12 cellular contexts compared by ENCODE assay signal in genomic region chr1:154222518-154222917, GRCh38. TPM values are rescaled to one million over a fixed set of nuclear protein-coding genes. Genes with fewer than 3 reads are reported as not detected.
DNase-seq lines count a peak whose midpoint lies in the region; ATAC-seq, FAIRE-seq and TF ChIP-seq lines count a peak whose summit lies in the region.
"Had no signal": no experiment of that assay in that cellular context is flagged by ENCODE, and none has a peak within 500 bp of the region (broad histone marks: within the 10 kb centered on the region; RNA-seq: fewer than 3 reads in every experiment).

No MANE protein-coding gene starts in this region.

- H3K4me3 ChIP-seq in iPS-18a (ENCODE audit: low read length) (peak overlapping the region; percentile 82), thyroid gland (replicated peaks in 1 of 3) (no peak overlapping the region)

- no peaks in the 10 kb centered on the region for H3K27me3 Mint-ChIP-seq in activated naive CD4-positive, alpha-beta T cell treated with anti-CD3 and anti-CD28 coated beads for 36 hours (ENCODE audit: low read depth)
- H3K27me3 Mint-ChIP-seq in activated T-helper 1 cell treated with anti-CD3 and anti-CD28 coated beads, Interleukin-12 subunit alpha, Interleukin-12 subunit beta, Interleukin-2, Interleukin-4 antibody, amounts not matched to agents 30 ng/mL and 10 ng/mL and 1 ng/mL, durations not matched to agents 14 hours and 24 hours and 36 hours (ENCODE audit: insufficient read depth): no peaks in the 10 kb centered on the region

- H3K36me3 Mint-ChIP-seq in activated naive CD4-positive, alpha-beta T cell treated with anti-CD3 and anti-CD28 coated beads for 36 hours (ENCODE audit: low read depth): peaks cover 63% of the 10 kb centered on the region
- peaks cover 70% of the 10 kb centered on the region for H3K36me3 Mint-ChIP-seq in activated T-helper 1 cell treated with anti-CD3 and anti-CD28 coated beads, Interleukin-12 subunit alpha, Interleukin-12 subunit beta, Interleukin-2, Interleukin-4 antibody, amounts not matched to agents 30 ng/mL and 10 ng/mL and 1 ng/mL, durations not matched to agents 14 hours and 24 hours and 36 hours (ENCODE audit: low read depth)

- FAIRE-seq in D721Med (lab: Jason Lieb, UNC): no peak
- FAIRE-seq: urothelium cell line had no signal

- H3K9ac ChIP-seq in iPS-18a (ENCODE audit: low read length): peak overlapping the region; percentile 88

- H3K27ac ChIP-seq in iPS-18a (ENCODE audit: low read length): no peak overlapping the region
- peak overlapping the region in 2 of 3 donors; percentile 28 to 97 for H3K27ac ChIP-seq in thyroid gland

- no peaks in the 10 kb centered on the region for H3K27me3 ChIP-seq in iPS-18a (ENCODE audit: control insufficient read depth, insufficient read depth, low read length)
- H3K27me3 ChIP-seq in thyroid gland: no peaks in the 10 kb centered on the region

- H3K36me3 ChIP-seq in iPS-18a (ENCODE audit: control insufficient read depth, low read depth, low read length) (peaks cover 51% of the 10 kb centered on the region), thyroid gland (peaks cover 4 to 6% of the 10 kb centered on the region in 2 donors)

- intact Hi-C loops in activated naive CD4-positive, alpha-beta T cell treated with anti-CD3 and anti-CD28 coated beads for 36 hours (cut with micrococcal nuclease): no loop called here
- intact Hi-C loops in activated T-helper 1 cell treated with anti-CD3 and anti-CD28 coated beads, Interleukin-12 subunit alpha, Interleukin-12 subunit beta, Interleukin-2, Interleukin-4 antibody, amounts not matched to agents 30 ng/mL and 10 ng/mL and 1 ng/mL, durations not matched to agents 14 hours and 24 hours and 36 hours (cut with micrococcal nuclease): loop anchor here (10.0 kb wide), 1 partner anchor 498 kb away; the partner anchor contains the start of gene INTS3
- intact Hi-C loops in thyroid gland (cut with DNase I): loop anchor here (5.0 kb wide), 1 partner anchor 40 kb away; no protein-coding TSS in a partner anchor

- whole genome bisulfite sequencing in thyroid gland, 2 donors: 77 to 93% methylated on average over 1 of the region's 1 CpG

- peak overlapping the region; percentile 96 for H3K4me3 Mint-ChIP-seq in activated naive CD4-positive, alpha-beta T cell treated with anti-CD3 and anti-CD28 coated beads for 36 hours
- peak overlapping the region; percentile 97 for H3K4me3 Mint-ChIP-seq in activated T-helper 1 cell treated with anti-CD3 and anti-CD28 coated beads, Interleukin-12 subunit alpha, Interleukin-12 subunit beta, Interleukin-2, Interleukin-4 antibody, amounts not matched to agents 30 ng/mL and 10 ng/mL and 1 ng/mL, durations not matched to agents 14 hours and 24 hours and 36 hours

- H3K4me1 ChIP-seq in iPS-18a (ENCODE audit: control insufficient read depth, low read depth, low read length) (peaks cover 15% of the 10 kb centered on the region), thyroid gland (peaks cover 34 to 35% of the 10 kb centered on the region in 2 donors)

- no peak for TF ChIP-seq POLR2A in thyroid gland (IDR thresholded peaks at IDR 0.05)

- H3K9me3 Mint-ChIP-seq in activated naive CD4-positive, alpha-beta T cell treated with anti-CD3 and anti-CD28 coated beads for 36 hours: peaks cover 6% of the 10 kb centered on the region
- H3K9me3 Mint-ChIP-seq in activated T-helper 1 cell treated with anti-CD3 and anti-CD28 coated beads, Interleukin-12 subunit alpha, Interleukin-12 subunit beta, Interleukin-2, Interleukin-4 antibody, amounts not matched to agents 30 ng/mL and 10 ng/mL and 1 ng/mL, durations not matched to agents 14 hours and 24 hours and 36 hours: peaks cover 3% of the 10 kb centered on the region

- peaks cover 63% of the 10 kb centered on the region for H3K4me1 Mint-ChIP-seq in activated naive CD4-positive, alpha-beta T cell treated with anti-CD3 and anti-CD28 coated beads for 36 hours (ENCODE audit: low read depth)
- H3K4me1 Mint-ChIP-seq in activated T-helper 1 cell treated with anti-CD3 and anti-CD28 coated beads, Interleukin-12 subunit alpha, Interleukin-12 subunit beta, Interleukin-2, Interleukin-4 antibody, amounts not matched to agents 30 ng/mL and 10 ng/mL and 1 ng/mL, durations not matched to agents 14 hours and 24 hours and 36 hours (ENCODE audit: low read depth): peaks cover 71% of the 10 kb centered on the region

- no peaks in the 10 kb centered on the region for H3K9me3 ChIP-seq in iPS-18a (ENCODE audit: control insufficient read depth, low read depth, low read length)
- no peaks in the 10 kb centered on the region for H3K9me3 ChIP-seq in thyroid gland

- DNase-seq in activated naive CD4-positive, alpha-beta T cell treated with anti-CD3 and anti-CD28 coated beads for 36 hours: no peak
- no peak for DNase-seq in activated naive CD4-positive, alpha-beta T cell treated with Interleukin-2 at 50 U/mL for 16 hours
- DNase-seq in activated T-helper 1 cell treated with anti-CD3 and anti-CD28 coated beads, Interleukin-12 subunit alpha, Interleukin-12 subunit beta, Interleukin-2, Interleukin-4 antibody, amounts not matched to agents 30 ng/mL and 10 ng/mL and 1 ng/mL, durations not matched to agents 14 hours and 24 hours and 36 hours (ENCODE audit: low spot score): no peak
- DNase-seq in thyroid gland: no peak
- DNase-seq in globus pallidus (ENCODE audit: low spot score): no peak
- no peak for DNase-seq in D721Med (ENCODE audit: insufficient read length, low spot score)
- DNase-seq: DMS79, GOT3, NCI-H2029 had no signal

- no peak for TF ChIP-seq CTCF in thyroid gland (IDR thresholded peaks at IDR 0.05)
- TF ChIP-seq CTCF in D721Med (IDR thresholded peaks at IDR 0.05; ENCODE audit: insufficient read depth, missing control alignments): no peak

- peak overlapping the region; percentile 97 for H3K27ac Mint-ChIP-seq in activated naive CD4-positive, alpha-beta T cell treated with anti-CD3 and anti-CD28 coated beads for 36 hours
- H3K27ac Mint-ChIP-seq in activated T-helper 1 cell treated with anti-CD3 and anti-CD28 coated beads, Interleukin-12 subunit alpha, Interleukin-12 subunit beta, Interleukin-2, Interleukin-4 antibody, amounts not matched to agents 30 ng/mL and 10 ng/mL and 1 ng/mL, durations not matched to agents 14 hours and 24 hours and 36 hours: peak overlapping the region; percentile 97

- CTCF ChIA-PET in activated naive CD4-positive, alpha-beta T cell treated with anti-CD3 and anti-CD28 coated beads for 36 hours (lab: Charles Lee): interaction anchor here (0.7 kb wide), 1 partner anchor 122 kb away, joined by 3 read pairs; no protein-coding TSS in a partner anchor

- ATAC-seq in GM18868 (IDR thresholded peaks at IDR 0.05; ENCODE audit: unreplicated experiment): no peak

RNA-seq across cellular contexts. Expression of gene UBAP2L, which starts 1.8 kb away (rescaled TPM):
- 100 to 1,000 TPM; 154 to 164 TPM for total RNA-seq in activated naive CD4-positive, alpha-beta T cell treated with anti-CD3 and anti-CD28 coated beads for 36 hours
- 258 and 284 TPM in 2 replicates for total RNA-seq in activated T-helper 1 cell treated with anti-CD3 and anti-CD28 coated beads, Interleukin-12 subunit alpha, Interleukin-12 subunit beta, Interleukin-2, Interleukin-4 antibody, amounts not matched to agents 30 ng/mL and 10 ng/mL and 1 ng/mL, durations not matched to agents 14 hours and 24 hours and 36 hours
- 100 to 1,000 TPM in 2 of 4 donors, 10 to 100 TPM in 2; 57.8 to 102 (median 88.8) TPM for total RNA-seq in thyroid gland

RNA-seq across cellular contexts. Expression of gene CFAP141, which starts 16.4 kb away (rescaled TPM):
- not detected for total RNA-seq in activated naive CD4-positive, alpha-beta T cell treated with anti-CD3 and anti-CD28 coated beads for 36 hours
- total RNA-seq in activated T-helper 1 cell treated with anti-CD3 and anti-CD28 coated beads, Interleukin-12 subunit alpha, Interleukin-12 subunit beta, Interleukin-2, Interleukin-4 antibody, amounts not matched to agents 30 ng/mL and 10 ng/mL and 1 ng/mL, durations not matched to agents 14 hours and 24 hours and 36 hours: not detected in 2 replicates
- not detected for total RNA-seq in thyroid gland

RNA-seq across cellular contexts. Expression of gene TPM3, which starts 30.6 kb away (rescaled TPM):
- 100 to 1,000 TPM; 587 to 611 TPM for total RNA-seq in activated naive CD4-positive, alpha-beta T cell treated with anti-CD3 and anti-CD28 coated beads for 36 hours
- total RNA-seq in activated T-helper 1 cell treated with anti-CD3 and anti-CD28 coated beads, Interleukin-12 subunit alpha, Interleukin-12 subunit beta, Interleukin-2, Interleukin-4 antibody, amounts not matched to agents 30 ng/mL and 10 ng/mL and 1 ng/mL, durations not matched to agents 14 hours and 24 hours and 36 hours: 665 and 668 TPM in 2 replicates
- 100 to 1,000 TPM; 227 to 352 (median 298) TPM for total RNA-seq in thyroid gland

RNA-seq across cellular contexts. Expression of gene HAX1, which starts 49.9 kb away (rescaled TPM):
- total RNA-seq in activated naive CD4-positive, alpha-beta T cell treated with anti-CD3 and anti-CD28 coated beads for 36 hours: 100 to 1,000 TPM; 204 to 219 TPM
- total RNA-seq in activated T-helper 1 cell treated with anti-CD3 and anti-CD28 coated beads, Interleukin-12 subunit alpha, Interleukin-12 subunit beta, Interleukin-2, Interleukin-4 antibody, amounts not matched to agents 30 ng/mL and 10 ng/mL and 1 ng/mL, durations not matched to agents 14 hours and 24 hours and 36 hours: 122 and 123 TPM in 2 replicates
- 100 to 1,000 TPM in 2 of 4 donors, 10 to 100 TPM in 2; 52.0 to 104 (median 94.5) TPM for total RNA-seq in thyroid gland
